ENCODE assay signal across 13 cellular contexts in the genomic region with DNA sequence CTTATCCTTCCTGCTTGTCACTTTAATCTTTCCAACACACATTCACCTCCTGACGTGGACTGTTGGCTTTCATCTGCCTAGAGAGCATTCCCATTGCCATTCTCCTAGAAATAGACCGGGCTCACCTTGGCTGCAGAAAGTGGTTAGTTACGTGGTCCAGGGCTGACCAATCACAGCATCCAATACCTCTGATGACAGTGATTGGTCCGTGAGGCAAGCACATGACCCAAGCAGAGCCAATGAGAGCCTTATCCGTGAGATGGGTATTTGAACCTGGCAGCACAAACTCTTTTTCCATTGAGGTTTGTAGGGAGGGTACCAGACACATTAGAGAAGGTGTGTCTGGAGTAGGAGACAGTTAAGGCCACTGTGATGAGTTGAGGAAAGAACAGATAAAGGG.
"Had no signal": no experiment of that assay in that cellular context is flagged by ENCODE, and none has a peak within 500 bp of the region (broad histone marks: within the 10 kb centered on the region; RNA-seq: fewer than 3 reads in every experiment).

No MANE protein-coding gene starts in this region.

- H3K4me1 ChIP-seq: esophagus squamous epithelium, gastroesophageal sphincter, thyroid gland, uterus had no signal

- H3K27me3 ChIP-seq: esophagus squamous epithelium, gastroesophageal sphincter, hepatocyte, thyroid gland, uterus had no signal

- H3K4me3 ChIP-seq: esophagus squamous epithelium, gastroesophageal sphincter, hepatocyte, mucosa of descending colon, smooth muscle cell, thyroid gland, uterus had no signal

- H3K9me3 ChIP-seq: esophagus squamous epithelium, gastroesophageal sphincter, mucosa of descending colon, thyroid gland, uterus had no signal

- DNase-seq: esophagus squamous epithelium; foreskin fibroblast; kidney glomerular epithelial cell; mucosa of descending colon; natural killer cell; right cardiac atrium; stimulated activated CD4-positive, alpha-beta T cell treated with anti-CD3 and anti-CD28 coated beads, Interleukin-2, amount 100 ng/mL, for 48 hours; stimulated activated naive CD4-positive, alpha-beta T cell treated with Interleukin-2 at 50 U/mL for 16 hours; thyroid gland; uterus had no signal

- ATAC-seq: gastroesophageal sphincter, mucosa of descending colon, natural killer cell, right cardiac atrium had no signal

- H3K36me3 ChIP-seq: thyroid gland, uterus had no signal

- H3K27ac ChIP-seq: esophagus squamous epithelium, gastroesophageal sphincter, hepatocyte, thyroid gland, uterus had no signal
